ENCODE assay signal across 21 cellular contexts in genomic region chr16:67187175-67187900, GRCh38. TPM values are rescaled to one million over a fixed set of nuclear protein-coding genes. Genes with fewer than 3 reads are reported as not detected.
DNase-seq lines count a peak whose midpoint lies in the region; ATAC-seq, FAIRE-seq and TF ChIP-seq lines count a peak whose summit lies in the region.
"Had no signal": no experiment of that assay in that cellular context is flagged by ENCODE, and none has a peak within 500 bp of the region (broad histone marks: within the 10 kb centered on the region; RNA-seq: fewer than 3 reads in every experiment).

No MANE protein-coding gene starts in this region.

- H3K79me2 ChIP-seq in H1 (ENCODE audit: control insufficient read depth in 1 of 2, insufficient read depth in 2 of 2, low read length in 2 of 2) = peaks cover under 1 to 7% of the 10 kb centered on the region in 2 experiments

- H3K4me1 ChIP-seq in H1 (replicated peaks in 1 of 4; ENCODE audit: control insufficient read depth in 3 of 4, insufficient read depth in 4 of 4, low read length in 3 of 4) (peaks cover 0 to 17% (median 10%) of the 10 kb centered on the region in 4 experiments; a peak in 6 of 7 replicates), ovary (ENCODE audit: insufficient read depth) (peaks cover 5% of the 10 kb centered on the region)

- H4K5ac ChIP-seq in H1 (ENCODE audit: insufficient read length, low read depth, low read length) = no peak overlapping the region

- CTCF ChIA-PET in H1 (lab: Charles Lee; ENCODE audit: partially characterized antibody) = interaction anchor here (0.6 to 9.3 kb wide), 9 partner anchors 12 to 756 kb away, joined by 3 to 151 read pairs (median 3); partner anchors contain the start of genes ELMO3, FBXL8, HSF4 and LCAT

- H3K79me1 ChIP-seq in H1 (ENCODE audit: low read depth, low read length) = peaks cover under 1% of the 10 kb centered on the region; the same call in 1 of the 2 replicates

- H2AK5ac ChIP-seq in H1 (ENCODE audit: low read depth, low read length) = no peak overlapping the region

- H3K27ac ChIP-seq in H1 (ENCODE audit: low read depth, low read length) (no peak overlapping the region), ovary (no peak overlapping the region)
- H3K27ac ChIP-seq: A549; BLaER1 treated with 17β-estradiol and CSF1 and Interleukin-3, amounts not matched to agents 10 nM and 100 nM had no signal

- H4K8ac ChIP-seq in H1 (ENCODE audit: extremely low read depth, insufficient read depth, low read length) = no peak overlapping the region; the same call in 1 of the 2 replicates

- H4K20me1 ChIP-seq in H1 (replicated peaks in 1 of 2; ENCODE audit: control insufficient read depth in 1 of 2, insufficient read depth in 2 of 2, low read length in 2 of 2) = peaks cover 2 to 17% of the 10 kb centered on the region in 2 experiments

- no peak overlapping the region for H3K56ac ChIP-seq in H1 (replicated peaks; ENCODE audit: insufficient read length, low read depth, low read length)

- H3K36me3 ChIP-seq in H1 (ENCODE audit: control insufficient read depth in 2 of 4, insufficient read depth in 4 of 4, low read length in 3 of 4) (no peaks in the 10 kb centered on the region; a peak in 1 of 8 replicates), ovary (no peaks in the 10 kb centered on the region)
- H3K36me3 ChIP-seq: BLaER1 treated with 17β-estradiol and CSF1 and Interleukin-3, amounts not matched to agents 10 nM and 100 nM had no signal

- FAIRE-seq in H1 (lab: Jason Lieb, UNC) = no peak
- FAIRE-seq: A549, GM18507 had no signal

- no peak overlapping the region for H2BK15ac ChIP-seq in H1 (ENCODE audit: low read length)

- no peak overlapping the region for H2BK120ac ChIP-seq in H1 (replicated peaks; ENCODE audit: low read depth, low read length)

- H2AFZ ChIP-seq in H1 (ENCODE audit: low read length) = no peak overlapping the region

- no peak overlapping the region for H4K91ac ChIP-seq in H1 (replicated peaks; ENCODE audit: insufficient read length, low read length)

- DNase-seq in DMS 273 (lab: John Stamatoyannopoulos, UW; ENCODE audit: unreplicated experiment) (peak; percentile 95), LHCN-M2 (ENCODE audit: low read depth) (peak; percentile 87), H1 (ENCODE audit: low read depth in 1 of 2, low spot score in 2 of 2) (no peak), ovary (peak in 3 of 5 donors; percentile 37 to 47 (median 46))
- DNase-seq: AML-193; CD4-positive, alpha-beta T cell; H9; KG1; MM.1S; NCI-H1436; NCI-H187; NCI-H2107; NCI-H526; OCI-M1; T-cell had no signal

- H3K4ac ChIP-seq in H1 (replicated peaks; ENCODE audit: insufficient read length, low read depth, low read length) = peak overlapping the region; percentile 69

- TF ChIP-seq RAD21 in H1 (IDR thresholded peaks at IDR 0.05 in 1 of 2, conservative IDR thresholded peaks at IDR 0.05 in 1 of 2; ENCODE audit: low read depth in 2 of 2, low read length in 2 of 2) = no peak

- 91% methylated on average over 24 of the region's 26 CpGs; no CpG with 5 or more reads in 1 of the 2 experiments for WGBS in H1 (ENCODE audit: extremely low coverage in 1 of 2, insufficient coverage in 1 of 2, insufficient read length in 1 of 2, insufficient replicate concordance in 2 of 2, low coverage in 1 of 2, low lambda C conversion rate in 2 of 2, missing lambda C conversion rate in 1 of 2), 2 experiments
- 76 to 82% (median 76%) methylated on average over 18 to 26 of the region's 26 CpGs for WGBS in ovary, 3 donors

- H2BK5ac ChIP-seq in H1 (ENCODE audit: low read depth, low read length) = no peak overlapping the region

- H3K4me2 ChIP-seq in H1 (ENCODE audit: insufficient read depth in 1 of 2, low read depth in 2 of 2, low read length in 2 of 2) = no peak overlapping the region
- H3K4me2 ChIP-seq: A549; BLaER1 treated with 17β-estradiol and CSF1 and Interleukin-3, amounts not matched to agents 10 nM and 100 nM had no signal

- no peak overlapping the region for H3K14ac ChIP-seq in H1 (ENCODE audit: insufficient read length)

- H3K23ac ChIP-seq in H1 (ENCODE audit: insufficient read length) = no peak overlapping the region

- no peak overlapping the region for H3K18ac ChIP-seq in H1 (ENCODE audit: extremely low read depth, low read length)

- POLR2A ChIA-PET in H1 (lab: Charles Lee; ENCODE audit: partially characterized antibody) = interaction anchor here (0.5 to 1.6 kb wide), 4 partner anchors 11 to 235 kb away, joined by 3 to 8 read pairs (median 4); no protein-coding TSS in a partner anchor

- H3K9me3 ChIP-seq in H1 (ENCODE audit: insufficient read depth in 2 of 2, low read depth in 1 of 2, low read length in 1 of 2) = no peaks in the 10 kb centered on the region
- no peaks in the 10 kb centered on the region for H3K9me3 ChIP-seq in ovary
- H3K9me3 ChIP-seq: A549; BLaER1 treated with 17β-estradiol and CSF1 and Interleukin-3, amounts not matched to agents 10 nM and 100 nM had no signal

- H3K9ac ChIP-seq in H1 (replicated peaks in 1 of 4; ENCODE audit: extremely low read depth in 1 of 4, low read depth in 3 of 4, low read length in 3 of 4) = no peak overlapping the region
- H3K9ac ChIP-seq: BLaER1 treated with 17β-estradiol and CSF1 and Interleukin-3, amounts not matched to agents 10 nM and 100 nM had no signal

- intact Hi-C loops in ovary (cut with DNase I) = loop anchor here in 1 of 4 donors (10.0 kb wide), 1 partner anchor 213 kb away; no protein-coding TSS in a partner anchor

- TF ChIP-seq EP300 in H1 (IDR thresholded peaks at IDR 0.05; ENCODE audit: borderline replicate concordance in 1 of 2, low read depth in 2 of 2, low read length in 2 of 2) = no peak
- no peak for TF ChIP-seq EP300 in ovary (IDR thresholded peaks at IDR 0.05)

- ATAC-seq in GM18505 (IDR thresholded peaks at IDR 0.05; ENCODE audit: unreplicated experiment) (no peak), HG02642 (IDR thresholded peaks at IDR 0.05; ENCODE audit: poor library complexity, unreplicated experiment) (no peak), GM21529 (IDR thresholded peaks at IDR 0.05; ENCODE audit: unreplicated experiment) (no peak)
- ATAC-seq: A549, T-cell had no signal

- H3K23me2 ChIP-seq in H1 (ENCODE audit: low read depth, low read length) = peaks cover 13% of the 10 kb centered on the region; the same call in 1 of the 2 replicates

- H3K4me3 ChIP-seq in H1 (ENCODE audit: extremely low read depth in 1 of 4, insufficient read depth in 2 of 4, low read depth in 3 of 4, low read length in 4 of 4) (no peak overlapping the region), ovary (no peak overlapping the region)
- H3K4me3 ChIP-seq: A549; BLaER1 treated with 17β-estradiol and CSF1 and Interleukin-3, amounts not matched to agents 10 nM and 100 nM had no signal

- no peak overlapping the region for H2BK20ac ChIP-seq in H1 (ENCODE audit: low read length)

- TF ChIP-seq CTCF in H1 (IDR thresholded peaks at IDR 0.05; ENCODE audit: control extremely low read depth in 1 of 3, insufficient read depth in 1 of 3, low read depth in 1 of 3, low read length in 3 of 3) (no peak), ovary (IDR thresholded peaks at IDR 0.05) (peak in 1 of 3 donors; percentile 6)

- H3K27me3 ChIP-seq in H1 (replicated peaks in 1 of 4; ENCODE audit: control insufficient read depth in 3 of 4, extremely low read depth in 1 of 4, insufficient read depth in 3 of 4, low read length in 3 of 4) (peaks cover 8 to 32% (median 19%) of the 10 kb centered on the region in 4 experiments), ovary (no peaks in the 10 kb centered on the region)

- TF ChIP-seq POLR2A in H1 (IDR thresholded peaks at IDR 0.05; ENCODE audit: control extremely low read depth in 1 of 2, low read depth in 2 of 2, low read length in 2 of 2) (no peak), ovary (IDR thresholded peaks at IDR 0.05) (no peak), GM18505 (IDR thresholded peaks at IDR 0.05; ENCODE audit: borderline replicate concordance, extremely low read depth, insufficient read depth, insufficient read length) (no peak)

- H2BK12ac ChIP-seq in H1 (ENCODE audit: low read depth, low read length) = no peak overlapping the region

RNA-seq across cellular contexts. Expression of gene EXOC3L1, which starts 2.6 kb away (rescaled TPM):
- total RNA-seq in LHCN-M2 (2014; rRNA removed) (5.1 and 10.3 TPM in 2 replicates), ovary (10 to 100 TPM in 4 of 7 donors, 1 to 10 TPM in 3; 6.1 to 33.0 (median 16.4) TPM)
- polyA plus RNA-seq in LHCN-M2 (2012) = 1.2 TPM
- total RNA-seq in H1 (2021; fragmentation: NEBNext Ultra II Directional; extraction: Animal tissue kit (Norgen Biotek cat#: 25700)) = 1.3 and 1.7 TPM in 2 replicates
- polyA plus RNA-seq in H1 (2011; rRNA removed) (1.3 and 2.1 TPM in 2 replicates), ovary (10 to 100 TPM in 1 of 2 donors, under 1 TPM in 1; 0.32 to 12.2 TPM)
- polyA plus RNA-seq in H1 (2011; cell fraction: cytosol; rRNA removed) = 1.6 TPM
- polyA plus RNA-seq in H1 (2011; cell fraction: nucleus; rRNA removed) = 6.4 TPM
- 0.72 to 2.2 TPM (median 1.3 TPM) in 4 replicates for polyA plus RNA-seq in H1 (2012, experiment 1 of 2)
- 0.81 TPM for polyA plus RNA-seq in H1 (2012, experiment 2 of 2)
- polyA plus RNA-seq in H1 (2013, experiment 1 of 2) = 0.59 TPM
- polyA plus RNA-seq in H1 (2013, experiment 2 of 2) = 0.57 TPM
- polyA minus RNA-seq in H1 (2011; rRNA and poly(A)+ RNA removed) = 0.44 TPM in 2 replicates
- polyA minus RNA-seq in H1 (2011; cell fraction: cytosol; rRNA and poly(A)+ RNA removed) = not detected
- polyA minus RNA-seq in H1 (2011; cell fraction: nucleus; rRNA and poly(A)+ RNA removed) = 1.6 TPM
- total RNA-seq: CD4-positive, alpha-beta T cell had no signal

RNA-seq across cellular contexts. Expression of gene MATCAP1, which starts 3.6 kb away (rescaled TPM):
- total RNA-seq in LHCN-M2 (2014; rRNA removed) = 21.5 and 25.8 TPM in 2 replicates
- polyA plus RNA-seq in LHCN-M2 (2012) = 8.7 TPM
- 22.9 and 23.1 TPM in 2 replicates for total RNA-seq in H1 (2021; fragmentation: NEBNext Ultra II Directional; extraction: Animal tissue kit (Norgen Biotek cat#: 25700))
- 27.5 and 38.0 TPM in 2 replicates for polyA plus RNA-seq in H1 (2011; rRNA removed)
- 36.8 TPM for polyA plus RNA-seq in H1 (2011; cell fraction: cytosol; rRNA removed)
- 218 TPM for polyA plus RNA-seq in H1 (2011; cell fraction: nucleus; rRNA removed)
- polyA plus RNA-seq in H1 (2012, experiment 1 of 2) = 23.0 to 37.9 TPM (median 32.2 TPM) in 4 replicates
- polyA plus RNA-seq in H1 (2012, experiment 2 of 2) = 11.4 TPM
- 13.5 TPM for polyA plus RNA-seq in H1 (2013, experiment 1 of 2)
- polyA plus RNA-seq in H1 (2013, experiment 2 of 2) = 13.1 TPM
- 11.5 and 14.2 TPM in 2 replicates for polyA minus RNA-seq in H1 (2011; rRNA and poly(A)+ RNA removed)
- polyA minus RNA-seq in H1 (2011; cell fraction: cytosol; rRNA and poly(A)+ RNA removed) = 9.8 TPM
- polyA minus RNA-seq in H1 (2011; cell fraction: nucleus; rRNA and poly(A)+ RNA removed) = 36.5 TPM
- 10 to 100 TPM; 16.8 to 96.4 (median 65.7) TPM for total RNA-seq in ovary
- 10 to 100 TPM; 15.4 to 38.4 TPM for polyA plus RNA-seq in ovary

RNA-seq across cellular contexts. Expression of gene E2F4, which starts 4.6 kb away (rescaled TPM):
- total RNA-seq in LHCN-M2 (2014; rRNA removed) (126 and 153 TPM in 2 replicates), ovary (10 to 100 TPM; 36.0 to 75.7 (median 52.9) TPM)
- polyA plus RNA-seq in LHCN-M2 (2012) = 34.0 TPM
- total RNA-seq in H1 (2021; fragmentation: NEBNext Ultra II Directional; extraction: Animal tissue kit (Norgen Biotek cat#: 25700)) = 78.0 and 79.9 TPM in 2 replicates
- polyA plus RNA-seq in H1 (2011; rRNA removed) (157 and 194 TPM in 2 replicates), ovary (10 to 100 TPM; 17.6 to 36.2 TPM)
- polyA plus RNA-seq in H1 (2011; cell fraction: cytosol; rRNA removed) = 134 TPM
- polyA plus RNA-seq in H1 (2011; cell fraction: nucleus; rRNA removed) = 285 TPM
- polyA plus RNA-seq in H1 (2012, experiment 1 of 2) = 78.1 to 93.8 TPM (median 86.1 TPM) in 4 replicates
- 88.7 TPM for polyA plus RNA-seq in H1 (2012, experiment 2 of 2)
- 55.2 TPM for polyA plus RNA-seq in H1 (2013, experiment 1 of 2)
- 51.2 TPM for polyA plus RNA-seq in H1 (2013, experiment 2 of 2)
- polyA minus RNA-seq in H1 (2011; rRNA and poly(A)+ RNA removed) = 87.0 and 93.0 TPM in 2 replicates
- 54.8 TPM for polyA minus RNA-seq in H1 (2011; cell fraction: cytosol; rRNA and poly(A)+ RNA removed)
- polyA minus RNA-seq in H1 (2011; cell fraction: nucleus; rRNA and poly(A)+ RNA removed) = 74.9 TPM

RNA-seq across cellular contexts. Expression of gene ELMO3, which starts 11.6 kb away (rescaled TPM):
- total RNA-seq in LHCN-M2 (2014; rRNA removed) (1.8 and 1.9 TPM in 2 replicates), ovary (10 to 100 TPM in 1 of 7 donors, 1 to 10 TPM in 6; 1.1 to 14.8 (median 2.8) TPM)
- polyA plus RNA-seq in LHCN-M2 (2012) = 0.57 TPM
- total RNA-seq in H1 (2021; fragmentation: NEBNext Ultra II Directional; extraction: Animal tissue kit (Norgen Biotek cat#: 25700)) = 9.2 and 9.6 TPM in 2 replicates
- polyA plus RNA-seq in H1 (2011; rRNA removed) (10.9 and 14.4 TPM in 2 replicates), ovary (1 to 10 TPM in 1 of 2 donors, not detected in 1; 1.2 TPM)
- 15.4 TPM for polyA plus RNA-seq in H1 (2011; cell fraction: cytosol; rRNA removed)
- 40.6 TPM for polyA plus RNA-seq in H1 (2011; cell fraction: nucleus; rRNA removed)
- polyA plus RNA-seq in H1 (2012, experiment 1 of 2) = 6.7 to 11.8 TPM (median 10.8 TPM) in 4 replicates
- 9.1 TPM for polyA plus RNA-seq in H1 (2012, experiment 2 of 2)
- polyA plus RNA-seq in H1 (2013, experiment 1 of 2) = 5.2 TPM
- polyA plus RNA-seq in H1 (2013, experiment 2 of 2) = 5.0 TPM
- polyA minus RNA-seq in H1 (2011; rRNA and poly(A)+ RNA removed) = 4.5 and 7.0 TPM in 2 replicates
- polyA minus RNA-seq in H1 (2011; cell fraction: cytosol; rRNA and poly(A)+ RNA removed) = 5.1 TPM
- 6.0 TPM for polyA minus RNA-seq in H1 (2011; cell fraction: nucleus; rRNA and poly(A)+ RNA removed)

RNA-seq across cellular contexts. Expression of gene NOL3, which starts 17.0 kb away (rescaled TPM):
- total RNA-seq in LHCN-M2 (2014; rRNA removed) (58.0 and 58.6 TPM in 2 replicates), ovary (10 to 100 TPM; 14.1 to 31.7 (median 21.4) TPM)
- polyA plus RNA-seq in LHCN-M2 (2012) = 61.0 TPM
- 1.6 and 2.2 TPM in 2 replicates for total RNA-seq in H1 (2021; fragmentation: NEBNext Ultra II Directional; extraction: Animal tissue kit (Norgen Biotek cat#: 25700))
- polyA plus RNA-seq in H1 (2011; rRNA removed) (4.1 and 4.6 TPM in 2 replicates), ovary (10 to 100 TPM; 17.9 to 23.1 TPM)
- 4.0 TPM for polyA plus RNA-seq in H1 (2011; cell fraction: cytosol; rRNA removed)
- 3.7 TPM for polyA plus RNA-seq in H1 (2011; cell fraction: nucleus; rRNA removed)
- polyA plus RNA-seq in H1 (2012, experiment 1 of 2) = 4.4 to 10.7 TPM (median 5.5 TPM) in 4 replicates
- 1.4 TPM for polyA plus RNA-seq in H1 (2012, experiment 2 of 2)
- 3.2 TPM for polyA plus RNA-seq in H1 (2013, experiment 1 of 2)
- polyA plus RNA-seq in H1 (2013, experiment 2 of 2) = 2.0 TPM
- polyA minus RNA-seq in H1 (2011; rRNA and poly(A)+ RNA removed) = 0.60 and 2.1 TPM in 2 replicates
- polyA minus RNA-seq in H1 (2011; cell fraction: cytosol; rRNA and poly(A)+ RNA removed) = not detected
- polyA minus RNA-seq in H1 (2011; cell fraction: nucleus; rRNA and poly(A)+ RNA removed) = 3.2 TPM

Comparison
In these comparisons a context has a peak if more than half of its experiments do, and no peak if none do; other contexts are left out.
1. DNase-seq: peak in DMS 273 (single experiment), LHCN-M2 (single experiment) and ovary (3 of 5); none in H1 (0 of 2).